ENCODE assay signal across 11 cellular contexts in genomic region chr2:96141624-96141967, GRCh38. TPM values are rescaled to one million over a fixed set of nuclear protein-coding genes. Genes with fewer than 3 reads are reported as not detected.
DNase-seq lines count a peak whose midpoint lies in the region; ATAC-seq, FAIRE-seq and TF ChIP-seq lines count a peak whose summit lies in the region.
"Not testable (repeated sequence)": the region's sequence is repeated elsewhere in the genome, so short reads cannot be mapped to it uniquely, and the experiment has no call there.
"Had no signal": no experiment of that assay in that cellular context is flagged by ENCODE, and none has a peak within 500 bp of the region (broad histone marks: within the 10 kb centered on the region; RNA-seq: fewer than 3 reads in every experiment).

No MANE protein-coding gene starts in this region.

- H3K27ac Mint-ChIP-seq in CD4-positive, CD25-positive, alpha-beta regulatory T cell: peak overlapping the region in 2 of 3 donors; percentile 94 to 96
- H3K27ac Mint-ChIP-seq in activated T-cell treated with anti-CD3 and anti-CD28 coated beads, Interleukin-2, amount 50 U/mL, for 72 hours: peak overlapping the region; percentile 91
- peak overlapping the region; percentile 90 for H3K27ac Mint-ChIP-seq in activated naive CD8-positive, alpha-beta T cell
- H3K27ac Mint-ChIP-seq in stimulated activated naive CD8-positive, alpha-beta T cell treated with anti-CD3 and anti-CD28 coated beads, Interleukin-15, amount 100 ng/mL, for 72 hours: not testable (repeated sequence)

- not testable (repeated sequence) for H3K36me3 ChIP-seq in CD4-positive, CD25-positive, alpha-beta regulatory T cell (ENCODE audit: control insufficient read depth, insufficient read depth, low read length); kidney (ENCODE audit: control insufficient read depth in 1 of 2, insufficient read depth in 2 of 2, low read length in 2 of 2)
- H3K36me3 ChIP-seq in OCI-LY7 (ENCODE audit: insufficient read depth, low read length) (peaks cover 33% of the 10 kb centered on the region), spleen (peaks cover 0 to 33% (median 0%) of the 10 kb centered on the region in 6 donors)

- CTCF ChIA-PET in OCI-LY7 (lab: Charles Lee; ENCODE audit: unreplicated experiment): interaction anchor here (3.7 kb wide), 1 partner anchor 32 kb away, joined by 22 read pairs; no protein-coding TSS in a partner anchor

- POLR2A ChIA-PET in OCI-LY7 (lab: Charles Lee): interaction anchor here (1.2 to 1.6 kb wide), 2 partner anchors 33 to 34 kb away, joined by 4 to 5 read pairs; no protein-coding TSS in a partner anchor

- peaks cover 29% of the 10 kb centered on the region for H3K79me2 ChIP-seq in OCI-LY7 (ENCODE audit: insufficient read depth, low read depth, low read length)

- TF ChIP-seq CTCF in OCI-LY7 (conservative IDR thresholded peaks at IDR 0.05; ENCODE audit: low read length); kidney (IDR thresholded peaks at IDR 0.05; ENCODE audit: borderline replicate concordance, extremely low read depth, insufficient read depth); spleen (IDR thresholded peaks at IDR 0.05 in 8 of 11, conservative IDR thresholded peaks at IDR 0.05 in 3 of 11): not testable (repeated sequence)

- H3K9ac ChIP-seq in kidney (ENCODE audit: low read length in 2 of 2): not testable (repeated sequence)

- peaks cover 50% of the 10 kb centered on the region for H3K4me1 ChIP-seq in CD4-positive, CD25-positive, alpha-beta regulatory T cell (ENCODE audit: control insufficient read depth, insufficient read depth, low read length, poor library complexity, severe bottlenecking)
- H3K4me1 ChIP-seq in OCI-LY7 (ENCODE audit: insufficient read depth, low read length, poor library complexity, severe bottlenecking): peaks cover 37% of the 10 kb centered on the region
- H3K4me1 ChIP-seq in kidney (ENCODE audit: control insufficient read depth in 1 of 2, insufficient read depth in 1 of 2, low read depth in 1 of 2, low read length in 2 of 2): not testable (repeated sequence)
- peaks cover 10 to 78% (median 50%) of the 10 kb centered on the region in 6 donors for H3K4me1 ChIP-seq in spleen

- H3K4me2 ChIP-seq in OCI-LY7 (ENCODE audit: low read length): peak overlapping the region; percentile 98

- not testable (repeated sequence) for H3K9me3 ChIP-seq in CD4-positive, CD25-positive, alpha-beta regulatory T cell (ENCODE audit: control insufficient read depth in 2 of 2, low read length in 2 of 2); OCI-LY7 (ENCODE audit: low read length); kidney (ENCODE audit: control insufficient read depth in 1 of 2, low read length in 2 of 2); spleen

- peaks cover 9 to 55% (median 24%) of the 10 kb centered on the region in 4 donors for H3K4me1 Mint-ChIP-seq in CD4-positive, CD25-positive, alpha-beta regulatory T cell
- H3K4me1 Mint-ChIP-seq in activated T-cell treated with anti-CD3 and anti-CD28 coated beads, Interleukin-2, amount 50 U/mL, for 72 hours (ENCODE audit: low read depth): peaks cover 55% of the 10 kb centered on the region
- H3K4me1 Mint-ChIP-seq in activated naive CD8-positive, alpha-beta T cell (ENCODE audit: low read depth): peaks cover 26% of the 10 kb centered on the region
- H3K4me1 Mint-ChIP-seq in stimulated activated naive CD8-positive, alpha-beta T cell treated with anti-CD3 and anti-CD28 coated beads, Interleukin-15, amount 100 ng/mL, for 72 hours: peaks cover 62% of the 10 kb centered on the region

- not testable (repeated sequence) for H3K4me3 ChIP-seq in CD4-positive, CD25-positive, alpha-beta regulatory T cell (ENCODE audit: low read depth, low read length); kidney (ENCODE audit: low read length in 2 of 2)
- H3K4me3 ChIP-seq in OCI-LY7 (ENCODE audit: low read depth, low read length, poor library complexity, severe bottlenecking) (peak overlapping the region; percentile 97), spleen (peak overlapping the region in 3 of 8 donors; percentile 67 to 91 (median 73))

- not testable (repeated sequence) for H3K27me3 ChIP-seq in CD4-positive, CD25-positive, alpha-beta regulatory T cell (ENCODE audit: control insufficient read depth, insufficient read depth, low read length); spleen (replicated peaks in 1 of 7)

- intact Hi-C loops in OCI-LY7 (cut with micrococcal nuclease; ENCODE audit: unreplicated experiment): loop anchor here (5.0 kb wide), 1 partner anchor 101 kb away; no protein-coding TSS in a partner anchor
- intact Hi-C loops in kidney (cut with DNase I); spleen (cut with DNase I; ENCODE audit: low total_unique reads): not testable (repeated sequence)

- H2AFZ ChIP-seq in OCI-LY7 (ENCODE audit: low read length): not testable (repeated sequence)

- ATAC-seq in CD4-positive, CD25-positive, alpha-beta regulatory T cell (ENCODE audit: low read depth in 2 of 2); activated T-cell treated with anti-CD3 and anti-CD28 coated beads, Interleukin-2, amount 50 U/mL, for 72 hours (replicated peaks in 1 of 2); stimulated activated naive CD8-positive, alpha-beta T cell treated with anti-CD3 and anti-CD28 coated beads, Interleukin-15, amount 100 ng/mL, for 72 hours: not testable (repeated sequence)

- not testable (repeated sequence) for H3K9me2 ChIP-seq in OCI-LY7 (ENCODE audit: insufficient read depth, low read length)

- not testable (repeated sequence) for H4K20me1 ChIP-seq in OCI-LY7 (ENCODE audit: insufficient read depth, low read length)

- H3K27me3 Mint-ChIP-seq in CD4-positive, CD25-positive, alpha-beta regulatory T cell: peaks cover 13% of the 10 kb centered on the region
- H3K27me3 Mint-ChIP-seq in activated T-cell treated with anti-CD3 and anti-CD28 coated beads, Interleukin-2, amount 50 U/mL, for 72 hours (ENCODE audit: low read depth); activated naive CD8-positive, alpha-beta T cell; stimulated activated naive CD8-positive, alpha-beta T cell treated with anti-CD3 and anti-CD28 coated beads, Interleukin-15, amount 100 ng/mL, for 72 hours: not testable (repeated sequence)

- 87 to 97% (median 94%) methylated on average over 5 of the region's 5 CpGs for WGBS in spleen, 5 donors

- not testable (repeated sequence) for DNase-seq in CD4-positive, CD25-positive, alpha-beta regulatory T cell; OCI-LY7 (ENCODE audit: low spot score); activated T-cell treated with anti-CD3 and anti-CD28 coated beads, Interleukin-2, amount 50 U/mL, for 72 hours; stimulated activated naive CD8-positive, alpha-beta T cell treated with anti-CD3 and anti-CD28 coated beads, Interleukin-15, amount 100 ng/mL, for 72 hours
- DNase-seq in activated CD4-positive, alpha-beta T cell treated with anti-CD3 and anti-CD28 coated beads, Interleukin-2, amount 50 U/mL, for 1 hour: peak; percentile 31
- DNase-seq in kidney (peak; percentile 27), spleen (peak; percentile 35)

- not testable (repeated sequence) for H3K36me3 Mint-ChIP-seq in CD4-positive, CD25-positive, alpha-beta regulatory T cell
- peaks cover 19 to 21% of the 10 kb centered on the region in 2 donors for H3K36me3 Mint-ChIP-seq in activated T-cell treated with anti-CD3 and anti-CD28 coated beads, Interleukin-2, amount 50 U/mL, for 72 hours (ENCODE audit: insufficient read depth in 2 of 2)
- peaks cover 11% of the 10 kb centered on the region for H3K36me3 Mint-ChIP-seq in activated naive CD8-positive, alpha-beta T cell

- not testable (repeated sequence) for BruUV-seq in OCI-LY7 (replicated peaks; lab: Mats Ljungman, UMichigan)

- not testable (repeated sequence) for FAIRE-seq in kidney (lab: Jason Lieb, UNC)

- peak in 1 of 3 donors; percentile 7 for TF ChIP-seq POLR2A in spleen (IDR thresholded peaks at IDR 0.05)

- H3K9me3 Mint-ChIP-seq in CD4-positive, CD25-positive, alpha-beta regulatory T cell; activated T-cell treated with anti-CD3 and anti-CD28 coated beads, Interleukin-2, amount 50 U/mL, for 72 hours; activated naive CD8-positive, alpha-beta T cell (ENCODE audit: low read depth); stimulated activated naive CD8-positive, alpha-beta T cell treated with anti-CD3 and anti-CD28 coated beads, Interleukin-15, amount 100 ng/mL, for 72 hours: not testable (repeated sequence)

- peak overlapping the region; percentile 100 for H3K27ac ChIP-seq in CD4-positive, CD25-positive, alpha-beta regulatory T cell (ENCODE audit: insufficient read depth, low read length, poor library complexity, severe bottlenecking)
- not testable (repeated sequence) for H3K27ac ChIP-seq in OCI-LY7 (ENCODE audit: low read depth, low read length, poor library complexity, severe bottlenecking); kidney (ENCODE audit: low read depth in 2 of 2, low read length in 2 of 2)
- H3K27ac ChIP-seq in spleen: peak overlapping the region in 2 of 8 donors; percentile 92 to 95

- H3K4me3 Mint-ChIP-seq in CD4-positive, CD25-positive, alpha-beta regulatory T cell: peak overlapping the region; percentile 94 to 98 (median 96)
- H3K4me3 Mint-ChIP-seq in activated T-cell treated with anti-CD3 and anti-CD28 coated beads, Interleukin-2, amount 50 U/mL, for 72 hours: peak overlapping the region; percentile 91 to 96
- peak overlapping the region; percentile 94 for H3K4me3 Mint-ChIP-seq in activated naive CD8-positive, alpha-beta T cell
- H3K4me3 Mint-ChIP-seq in stimulated activated naive CD8-positive, alpha-beta T cell treated with anti-CD3 and anti-CD28 coated beads, Interleukin-15, amount 100 ng/mL, for 72 hours: peak overlapping the region; percentile 97 to 98

RNA-seq across cellular contexts. Expression of gene ASTL, which starts 3.3 kb away (rescaled TPM):
- 9.7 TPM for total RNA-seq in CD4-positive, CD25-positive, alpha-beta regulatory T cell
- under 1 TPM in 2 of 4 donors, not detected in 2; 0.23 to 0.39 TPM for polyA plus RNA-seq in CD4-positive, CD25-positive, alpha-beta regulatory T cell
- 0.46 TPM in 1 of 2 replicates, not detected in the other for total RNA-seq in OCI-LY7 (2014; rRNA removed; shearing (Covaris generic))
- total RNA-seq in OCI-LY7 (2022): 0.49 TPM in 1 of 2 replicates, not detected in the other
- total RNA-seq in activated T-cell treated with anti-CD3 and anti-CD28 coated beads, Interleukin-2, amount 50 U/mL, for 72 hours: 1 to 10 TPM; 8.1 to 9.1 TPM
- total RNA-seq in kidney: not detected
- not detected for polyA plus RNA-seq in kidney (ENCODE audit: insufficient read depth, low read depth, low replicate concordance)
- 1 to 10 TPM in 2 of 7 donors, under 1 TPM in 4, not detected in 1; 0.49 to 2.2 (median 0.72) TPM for total RNA-seq in spleen
- under 1 TPM; 0.24 to 0.33 (median 0.29) TPM for polyA plus RNA-seq in spleen
- total RNA-seq: GM23248, HepG2, Peyer's patch had no signal
- polyA plus RNA-seq: GM23248, HepG2 had no signal

RNA-seq across cellular contexts. Expression of gene DUSP2, which starts 3.6 kb away (rescaled TPM):
- total RNA-seq in CD4-positive, CD25-positive, alpha-beta regulatory T cell: 566 TPM
- 10 to 100 TPM; 30.8 to 95.4 (median 44.5) TPM for polyA plus RNA-seq in CD4-positive, CD25-positive, alpha-beta regulatory T cell
- 94.7 and 110 TPM in 2 replicates for total RNA-seq in OCI-LY7 (2014; rRNA removed; shearing (Covaris generic))
- total RNA-seq in OCI-LY7 (2022): 31.2 and 37.3 TPM in 2 replicates
- 100 to 1,000 TPM; 340 to 388 TPM for total RNA-seq in activated T-cell treated with anti-CD3 and anti-CD28 coated beads, Interleukin-2, amount 50 U/mL, for 72 hours
- total RNA-seq in kidney: 11.8 TPM
- 5.6 TPM for polyA plus RNA-seq in kidney (ENCODE audit: insufficient read depth, low read depth, low replicate concordance)
- total RNA-seq in spleen: 10 to 100 TPM; 27.2 to 88.0 (median 45.0) TPM
- 10 to 100 TPM; 24.2 to 60.8 (median 47.6) TPM for polyA plus RNA-seq in spleen
- total RNA-seq: HepG2 had no signal
- polyA plus RNA-seq: HepG2 had no signal

RNA-seq across cellular contexts. Expression of gene ADRA2B, which starts 25.2 kb away (rescaled TPM):
- 1.0 TPM for total RNA-seq in CD4-positive, CD25-positive, alpha-beta regulatory T cell
- polyA plus RNA-seq in CD4-positive, CD25-positive, alpha-beta regulatory T cell: not detected
- 0.06 TPM in 1 of 2 replicates, not detected in the other for total RNA-seq in OCI-LY7 (2014; rRNA removed; shearing (Covaris generic))
- total RNA-seq in OCI-LY7 (2022) (0.11 TPM in 1 of 2 replicates, not detected in the other), kidney (1.4 TPM), spleen (10 to 100 TPM in 3 of 7 donors, 1 to 10 TPM in 4; 3.1 to 14.2 (median 9.0) TPM)
- 1 to 10 TPM; 1.7 to 2.1 TPM for total RNA-seq in activated T-cell treated with anti-CD3 and anti-CD28 coated beads, Interleukin-2, amount 50 U/mL, for 72 hours
- polyA plus RNA-seq in kidney (ENCODE audit: insufficient read depth, low read depth, low replicate concordance) (4.8 TPM), spleen (1 to 10 TPM; 1.8 to 4.2 (median 1.8) TPM)
- total RNA-seq: GM23248, HepG2 had no signal
- polyA plus RNA-seq: GM23248, HepG2 had no signal
